ENCODE assay signal across 11 cellular contexts in the genomic region with DNA sequence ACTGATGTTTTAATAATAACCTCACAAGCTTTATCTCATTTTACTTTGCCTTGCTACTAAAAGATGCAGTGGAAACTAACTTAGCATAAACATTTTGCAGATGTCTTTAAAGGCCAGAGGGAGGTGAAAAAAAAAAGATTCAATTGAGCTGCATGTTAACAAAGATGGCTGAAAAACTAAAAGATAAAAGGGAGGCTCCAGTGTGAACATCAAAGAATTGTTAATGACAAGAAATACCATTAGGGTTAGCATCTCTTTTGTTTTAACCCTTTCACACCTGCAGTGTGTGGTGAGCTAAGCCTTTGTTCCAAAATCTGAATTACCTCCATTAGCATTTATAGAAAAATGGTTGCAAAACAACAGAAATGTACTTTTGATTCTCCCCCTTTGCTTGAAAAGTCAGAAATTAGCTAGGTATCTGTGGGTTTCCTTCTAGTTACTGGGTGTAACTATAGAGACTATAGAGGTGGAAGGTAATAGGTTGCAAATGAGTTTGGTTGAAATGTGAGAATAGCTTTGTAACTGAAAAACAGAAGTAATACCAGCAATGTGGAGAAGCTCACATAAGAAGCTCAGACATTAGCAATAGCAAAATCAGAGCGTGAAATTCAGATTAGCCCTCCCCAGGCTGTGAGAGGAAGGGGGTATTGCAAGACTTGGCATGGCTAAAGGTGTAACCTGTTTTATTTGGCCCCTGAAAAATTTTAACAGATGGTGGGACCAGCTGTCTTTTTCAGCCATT. TPM values are rescaled to one million over a fixed set of nuclear protein-coding genes. Genes with fewer than 3 reads are reported as not detected.
DNase-seq lines count a peak whose midpoint lies in the region; ATAC-seq, FAIRE-seq and TF ChIP-seq lines count a peak whose summit lies in the region.
"Had no signal": no experiment of that assay in that cellular context is flagged by ENCODE, and none has a peak within 500 bp of the region (broad histone marks: within the 10 kb centered on the region; RNA-seq: fewer than 3 reads in every experiment).

No MANE protein-coding gene starts in this region.

- no peaks in the 10 kb centered on the region for H3K9me3 ChIP-seq in mammary epithelial cell (replicated peaks; ENCODE audit: insufficient read depth, low read length)

- no peaks in the 10 kb centered on the region for H3K36me3 Mint-ChIP-seq in Calu3 (ENCODE audit: insufficient read depth, unreplicated experiment)

- BruUV-seq in Calu3 (replicated peaks; lab: Mats Ljungman, UMichigan), result no TSS peak
- no TSS peak for BruUV-seq in mammary epithelial cell (replicated peaks; lab: Mats Ljungman, UMichigan)

- H3K4me3 Mint-ChIP-seq in Calu3 (ENCODE audit: low read depth, unreplicated experiment), result no peak overlapping the region
- H3K4me3 Mint-ChIP-seq: dendritic cell treated with granulocyte-macrophage colony-stimulating factor and Interleukin-4, amounts not matched to agents 40 ng/mL and 50 ng/mL, for 4 days had no signal

- WGBS in mammary epithelial cell (ENCODE audit: low coverage, missing lambda C conversion rate), result 83% methylated on average over 1 of the region's 1 CpG

- dilution Hi-C loops in mammary epithelial cell (cut with HindIII; ENCODE audit: low sequenced_read_pairs), result no loop called here

- H3K4me2 ChIP-seq in mammary epithelial cell (ENCODE audit: insufficient read depth, low read depth, low read length), result no peak overlapping the region

- TF ChIP-seq CTCF in Calu3 (IDR thresholded peaks at IDR 0.05; ENCODE audit: unreplicated experiment) (no peak), coronary artery (IDR thresholded peaks at IDR 0.05) (no peak), mammary epithelial cell (conservative IDR thresholded peaks at IDR 0.05 in 1 of 2, IDR thresholded peaks at IDR 0.05 in 1 of 2; ENCODE audit: extremely low read depth in 1 of 2, insufficient read depth in 1 of 2, low read depth in 1 of 2, low read length in 2 of 2) (no peak)

- no peaks in the 10 kb centered on the region for H3K4me1 Mint-ChIP-seq in Calu3 (ENCODE audit: low read depth, unreplicated experiment)

- H3K27ac ChIP-seq in coronary artery (no peak overlapping the region), mammary epithelial cell (ENCODE audit: insufficient read depth, low read depth, low read length) (no peak overlapping the region)

- H3K9ac ChIP-seq in mammary epithelial cell (ENCODE audit: insufficient read depth, low read length), result no peak overlapping the region

- intact Hi-C loops in Calu3 (cut with micrococcal nuclease; ENCODE audit: unreplicated experiment) (no loop called here), mammary epithelial cell (cut with micrococcal nuclease) (no loop called here)

- in situ Hi-C loops in mammary epithelial cell (cut with MboI; ENCODE audit: low sequenced_read_pairs in 2 of 2), result no loop called here

- CTCF ChIA-PET in Calu3 (lab: Charles Lee) (interaction anchor here (1.0 kb wide), 1 partner anchor 182 kb away, joined by 12 read pairs; no protein-coding TSS in a partner anchor), mammary epithelial cell (lab: Charles Lee; ENCODE audit: low non-redundant PET) (no interaction called here)

- peak; percentile 31 for FAIRE-seq in GM19239 (lab: Jason Lieb, UNC)

- H3K9me3 Mint-ChIP-seq in Calu3 (ENCODE audit: low read depth, unreplicated experiment), result no peaks in the 10 kb centered on the region
- H3K9me3 Mint-ChIP-seq: dendritic cell treated with granulocyte-macrophage colony-stimulating factor and Interleukin-4, amounts not matched to agents 40 ng/mL and 50 ng/mL, for 4 days had no signal

- no peak overlapping the region for H2AFZ ChIP-seq in mammary epithelial cell (ENCODE audit: low read depth, low read length)

- H3K27me3 Mint-ChIP-seq in Calu3 (ENCODE audit: unreplicated experiment), result no peaks in the 10 kb centered on the region

- H3K4me1 ChIP-seq in mammary epithelial cell (ENCODE audit: insufficient read depth, low read length), result no peaks in the 10 kb centered on the region

- no peak overlapping the region for H3K4me3 ChIP-seq in coronary artery
- no peak overlapping the region for H3K4me3 ChIP-seq in mammary epithelial cell (replicated peaks in 1 of 3; ENCODE audit: insufficient read depth in 1 of 3, low read depth in 2 of 3, low read length in 3 of 3)

- DNase-seq in DMS 273 (lab: John Stamatoyannopoulos, UW; ENCODE audit: unreplicated experiment), result peak; percentile 97
- DNase-seq in GM19239 (ENCODE audit: insufficient read length, low spot score), result peak; percentile 8
- peak; percentile 98 for DNase-seq in NCI-H1694 treated with DMSO at 0.1 percent for 48 hours (lab: John Stamatoyannopoulos, UW)
- no peak for DNase-seq in Calu3
- DNase-seq in NCI-H1417 (lab: John Stamatoyannopoulos, UW), result no peak
- no peak for DNase-seq in coronary artery (ENCODE audit: low spot score)
- no peak for DNase-seq in mammary epithelial cell
- DNase-seq: SW 1271 had no signal

- ATAC-seq in HG02870 (IDR thresholded peaks at IDR 0.05; ENCODE audit: unreplicated experiment), result peak; percentile 99

- H3K27ac Mint-ChIP-seq in Calu3 (ENCODE audit: unreplicated experiment), result no peak overlapping the region
- H3K27ac Mint-ChIP-seq: dendritic cell treated with granulocyte-macrophage colony-stimulating factor and Interleukin-4, amounts not matched to agents 40 ng/mL and 50 ng/mL, for 4 days had no signal

- H3K36me3 ChIP-seq in mammary epithelial cell (ENCODE audit: insufficient read depth, low read length), result no peaks in the 10 kb centered on the region

- no peaks in the 10 kb centered on the region for H4K20me1 ChIP-seq in mammary epithelial cell (ENCODE audit: insufficient read depth, low read length)

- H3K27me3 ChIP-seq in mammary epithelial cell (ENCODE audit: insufficient read depth, low read length), result no peaks in the 10 kb centered on the region

- no peaks in the 10 kb centered on the region for H3K79me2 ChIP-seq in mammary epithelial cell (ENCODE audit: insufficient read depth, low read length)

RNA-seq across cellular contexts. Expression of gene SP5, which starts 34.8 kb away (rescaled TPM):
- 0.73 TPM in 2 replicates for total RNA-seq in Calu3 (2022)
- not detected for total RNA-seq in mammary epithelial cell
- not detected for polyA plus RNA-seq in mammary epithelial cell
- not detected for polyA minus RNA-seq in mammary epithelial cell
- total RNA-seq: LHCN-M2 had no signal

Comparison
In these comparisons a context has a peak if more than half of its experiments do, and no peak if none do; other contexts are left out.
1. DNase-seq: peak in DMS 273 (single experiment), GM19239 (single experiment) and NCI-H1694 treated with DMSO at 0.1 percent for 48 hours (single experiment); none in Calu3 (single experiment), NCI-H1417 (0 of 3), coronary artery (single experiment) and mammary epithelial cell (single experiment).